In the genomic region with DNA sequence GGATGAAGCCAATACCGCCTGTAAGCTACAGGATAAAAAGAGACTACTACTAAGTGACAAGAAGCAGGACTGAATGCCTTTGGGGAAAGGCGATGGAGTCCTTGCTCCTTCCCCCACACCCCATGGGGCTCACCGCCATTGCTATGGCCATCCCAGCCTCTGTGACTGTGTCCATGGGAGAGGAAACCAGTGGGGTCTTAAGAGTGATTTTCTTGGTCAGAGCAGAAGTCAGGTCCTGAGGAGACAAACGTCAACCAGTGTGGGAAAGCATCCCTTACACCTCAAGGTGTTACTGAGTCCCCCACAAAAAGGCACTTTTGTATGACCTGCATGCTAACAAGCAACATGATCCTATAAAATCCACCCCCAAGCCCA, we compare ENCODE assay signal across 8 cellular contexts. TPM values are rescaled to one million over a fixed set of nuclear protein-coding genes. Genes with fewer than 3 reads are reported as not detected.
DNase-seq lines count a peak whose midpoint lies in the region; ATAC-seq and TF ChIP-seq lines count a peak whose summit lies in the region.

No MANE protein-coding gene starts in this region.

- peak overlapping the region; percentile 93 for H3K4ac ChIP-seq in IMR-90 (ENCODE audit: low read depth, low read length)

- H2BK20ac ChIP-seq in IMR-90 (ENCODE audit: low read depth, low read length), result no peak overlapping the region

- peaks cover 35 to 69% of the 10 kb centered on the region in 2 experiments for H3K79me1 ChIP-seq in IMR-90 (ENCODE audit: low read depth in 1 of 2, low read length in 2 of 2)

- peak overlapping the region; percentile 29 for H3K23ac ChIP-seq in IMR-90 (ENCODE audit: low read depth, low read length)

- intact Hi-C loops in IMR-90 (cut with micrococcal nuclease) (no loop called here), mammary epithelial cell (cut with micrococcal nuclease) (no loop called here), lower leg skin (cut with DNase I; ENCODE audit: low total_unique reads) (no loop called here)

- peaks cover 31% of the 10 kb centered on the region for H3K79me2 ChIP-seq in ACC112 (ENCODE audit: control insufficient read depth, insufficient read depth, low read length, unreplicated experiment)
- H3K79me2 ChIP-seq in mammary epithelial cell (ENCODE audit: insufficient read depth, low read length), result peaks cover 59% of the 10 kb centered on the region

- in situ Hi-C loops in IMR-90 (cut with MboI; ENCODE audit: low sequenced_read_pairs), result no loop called here
- in situ Hi-C loops in mammary epithelial cell (cut with MboI; ENCODE audit: low sequenced_read_pairs in 2 of 2), result no loop called here

- POLR2A ChIA-PET in IMR-90 (lab: Charles Lee; ENCODE audit: unreplicated experiment) (no interaction called here), HEK293T (lab: Yijun Ruan, JAX) (interaction anchor here (1.9 to 2.3 kb wide), 2 partner anchors 9 to 40 kb away, joined by 22 to 36 read pairs; a partner anchor contains a TSS)

- H3K9me1 ChIP-seq in IMR-90 (ENCODE audit: insufficient read depth, low read length), result peaks cover 32% of the 10 kb centered on the region

- peak overlapping the region; percentile 67 to 90; a peak in 3 of 4 replicates for H4K8ac ChIP-seq in IMR-90 (ENCODE audit: low read depth in 2 of 2, low read length in 2 of 2)

- DNase-seq in IMR-90, result no peak
- no peak for DNase-seq in mammary epithelial cell
- DNase-seq in lower leg skin (ENCODE audit: low spot score in 2 of 2), result no peak
- no peak for DNase-seq in stimulated activated CD4-positive, alpha-beta T cell treated with anti-CD3 and anti-CD28 coated beads, Interleukin-4, amount 100 ng/mL, for 1 hour
- DNase-seq in HEK293T (ENCODE audit: extremely low spot score), result no peak

- H3K27ac ChIP-seq in ACC112 (ENCODE audit: low read depth, low read length) (no peak overlapping the region), IMR-90 (ENCODE audit: insufficient read depth, low read length) (no peak overlapping the region), mammary epithelial cell (ENCODE audit: insufficient read depth, low read depth, low read length) (peak overlapping the region; percentile 67)

- no peak overlapping the region for H2BK15ac ChIP-seq in IMR-90 (ENCODE audit: low read depth, low read length)

- H3K4me1 ChIP-seq in ACC112 (ENCODE audit: control insufficient read depth, insufficient read depth, low read length, unreplicated experiment) (peaks cover 54% of the 10 kb centered on the region), IMR-90 (ENCODE audit: control insufficient read depth, insufficient read depth, low read length) (peaks cover 7% of the 10 kb centered on the region), mammary epithelial cell (ENCODE audit: insufficient read depth, low read length) (peaks cover 31% of the 10 kb centered on the region), mucosa of stomach (ENCODE audit: control insufficient read depth, insufficient read depth, low read length) (peaks cover 15% of the 10 kb centered on the region)

- H3K9ac ChIP-seq in IMR-90 (ENCODE audit: low read depth, low read length) (peak overlapping the region; percentile 90), mammary epithelial cell (ENCODE audit: insufficient read depth, low read length) (peak overlapping the region; percentile 90), mucosa of stomach (ENCODE audit: low read length) (peak overlapping the region; percentile 86)

- H3K27me3 ChIP-seq in ACC112 (ENCODE audit: insufficient read depth, low read length), result no peaks in the 10 kb centered on the region
- H3K27me3 ChIP-seq in IMR-90 (ENCODE audit: control insufficient read depth, insufficient read depth, low read length), result no peaks in the 10 kb centered on the region
- no peaks in the 10 kb centered on the region for H3K27me3 ChIP-seq in mammary epithelial cell (ENCODE audit: insufficient read depth, low read length)
- no peaks in the 10 kb centered on the region for H3K27me3 ChIP-seq in mucosa of stomach (ENCODE audit: control insufficient read depth, insufficient read depth, low read length)

- dilution Hi-C loops in IMR-90 (cut with HindIII; ENCODE audit: low sequenced_read_pairs, unreplicated experiment) (no loop called here), mammary epithelial cell (cut with HindIII; ENCODE audit: low sequenced_read_pairs) (no loop called here)

- H3K36me3 ChIP-seq in ACC112 (ENCODE audit: insufficient read depth, low read length), result peaks cover 41% of the 10 kb centered on the region
- peaks cover 64% of the 10 kb centered on the region for H3K36me3 ChIP-seq in IMR-90 (ENCODE audit: control insufficient read depth, insufficient read depth, low read length)
- peaks cover 39% of the 10 kb centered on the region for H3K36me3 ChIP-seq in mammary epithelial cell (ENCODE audit: insufficient read depth, low read length)
- H3K36me3 ChIP-seq in mucosa of stomach (ENCODE audit: control insufficient read depth, insufficient read depth, low read length), result peaks cover 40% of the 10 kb centered on the region

- ATAC-seq in IMR-90 (ENCODE audit: low read depth), result no peak
- ATAC-seq in GM21619 (IDR thresholded peaks at IDR 0.05; ENCODE audit: unreplicated experiment), result no peak

- no peak overlapping the region for H2BK120ac ChIP-seq in IMR-90 (ENCODE audit: low read depth, low read length)

- no CpG with 5 or more reads among the region's 4 CpGs for WGBS in IMR-90 (ENCODE audit: extremely low coverage in 2 of 2, insufficient read length in 1 of 2), 2 experiments
- WGBS in mammary epithelial cell (ENCODE audit: low coverage, missing lambda C conversion rate), result 100% methylated on average over 3 of the region's 4 CpGs
- 79 to 80% methylated on average over 4 of the region's 4 CpGs for WGBS in lower leg skin, 2 donors

- BruUV-seq in IMR-90 (replicated peaks; lab: Mats Ljungman, UMichigan), result no TSS peak
- BruUV-seq in mammary epithelial cell (replicated peaks; lab: Mats Ljungman, UMichigan), result no TSS peak

- TF ChIP-seq POLR2A in IMR-90 (IDR thresholded peaks at IDR 0.05; ENCODE audit: low read depth, low read length) (no peak), lower leg skin (IDR thresholded peaks at IDR 0.05) (no peak)

- TF ChIP-seq CTCF in IMR-90 (conservative IDR thresholded peaks at IDR 0.05; ENCODE audit: low read depth, low read length), result no peak
- TF ChIP-seq CTCF in mammary epithelial cell (conservative IDR thresholded peaks at IDR 0.05 in 1 of 2, IDR thresholded peaks at IDR 0.05 in 1 of 2; ENCODE audit: extremely low read depth in 1 of 2, insufficient read depth in 1 of 2, low read depth in 1 of 2, low read length in 2 of 2), result no peak
- no peak for TF ChIP-seq CTCF in lower leg skin (IDR thresholded peaks at IDR 0.05)

- peak overlapping the region; percentile 98 for H2AK5ac ChIP-seq in IMR-90 (ENCODE audit: low read depth, low read length)

- peaks cover 13% of the 10 kb centered on the region for H4K20me1 ChIP-seq in IMR-90 (ENCODE audit: insufficient read depth, low read length)
- no peaks in the 10 kb centered on the region for H4K20me1 ChIP-seq in mammary epithelial cell (ENCODE audit: insufficient read depth, low read length)

- no peak overlapping the region for H3K18ac ChIP-seq in IMR-90 (ENCODE audit: low read depth, low read length)

- H2AFZ ChIP-seq in ACC112 (ENCODE audit: low read length, unreplicated experiment), result no peak overlapping the region
- no peak overlapping the region for H2AFZ ChIP-seq in IMR-90 (replicated peaks; ENCODE audit: low read length, poor library complexity)
- no peak overlapping the region for H2AFZ ChIP-seq in mammary epithelial cell (ENCODE audit: low read depth, low read length)

- H3K9me3 ChIP-seq in IMR-90 (ENCODE audit: control insufficient read depth, insufficient read depth, low read length) (no peaks in the 10 kb centered on the region), mammary epithelial cell (replicated peaks; ENCODE audit: insufficient read depth, low read length) (no peaks in the 10 kb centered on the region), mucosa of stomach (ENCODE audit: control insufficient read depth, low read length) (no peaks in the 10 kb centered on the region)

- H3K4me2 ChIP-seq in IMR-90 (ENCODE audit: low read depth, low read length) (peak overlapping the region; percentile 98), mammary epithelial cell (ENCODE audit: insufficient read depth, low read depth, low read length) (peak overlapping the region; percentile 81)

- peak overlapping the region; percentile 3 for H4K5ac ChIP-seq in IMR-90 (ENCODE audit: low read depth, low read length)

- no peak for TF ChIP-seq RAD21 in IMR-90 (IDR thresholded peaks at IDR 0.05; ENCODE audit: low read length)

- no peak overlapping the region for H2BK5ac ChIP-seq in IMR-90 (ENCODE audit: low read depth, low read length, poor library complexity, severe bottlenecking)

- CTCF ChIA-PET in IMR-90 (lab: Yijun Ruan, JAX), result no interaction called here
- CTCF ChIA-PET in mammary epithelial cell (lab: Charles Lee; ENCODE audit: low non-redundant PET), result no interaction called here
- CTCF ChIA-PET in HEK293T (lab: Yijun Ruan, JAX), result interaction anchor here (0.7 to 1.4 kb wide), 2 partner anchors 40 to 289 kb away, joined by 3 to 6 read pairs; no protein-coding TSS in a partner anchor

- no peak overlapping the region for H3K56ac ChIP-seq in IMR-90 (ENCODE audit: extremely low read depth, insufficient read depth, low read length)

- no peak overlapping the region for H4K91ac ChIP-seq in IMR-90 (ENCODE audit: insufficient read depth, low read depth, low read length)

- H2AK9ac ChIP-seq in IMR-90 (replicated peaks; ENCODE audit: low read depth, low read length, poor library complexity), result peak overlapping the region; percentile 100

- H3K4me3 ChIP-seq in ACC112 (ENCODE audit: low read depth, low read length), result peak overlapping the region; percentile 92
- peak overlapping the region; percentile 62 for H3K4me3 ChIP-seq in IMR-90 (ENCODE audit: insufficient read depth, low read depth, low read length)
- H3K4me3 ChIP-seq in mammary epithelial cell (replicated peaks in 1 of 3; ENCODE audit: insufficient read depth in 1 of 3, low read depth in 2 of 3, low read length in 3 of 3), result peak overlapping the region; percentile 61 to 73 (median 69)
- H3K4me3 ChIP-seq in mucosa of stomach (ENCODE audit: low read length), result peak overlapping the region; percentile 73
- H3K4me3 ChIP-seq in lower leg skin (ENCODE audit: low read depth, poor library complexity, severe bottlenecking), result no peak overlapping the region

- peak overlapping the region; percentile 97; the same call in 1 of the 2 replicates for H3K14ac ChIP-seq in IMR-90 (replicated peaks; ENCODE audit: low read depth, low read length)

RNA-seq across cellular contexts. Expression of a gene that starts 0.9 kb away (rescaled TPM):
- total RNA-seq in IMR-90 (2012; rRNA removed) (268 and 296 TPM in 2 replicates), mammary epithelial cell (100 to 1,000 TPM; 204 to 205 TPM), lower leg skin (100 to 1,000 TPM; 205 to 275 (median 222) TPM)
- polyA plus RNA-seq in IMR-90 (2012; rRNA removed) (190 and 194 TPM in 2 replicates), mammary epithelial cell (235 TPM)
- polyA plus RNA-seq in IMR-90 (2012; cell fraction: cytosol; rRNA removed), result 126 and 176 TPM in 2 replicates
- polyA plus RNA-seq in IMR-90 (2012; cell fraction: nucleus; rRNA removed; ENCODE audit: low replicate concordance), result 254 and 364 TPM in 2 replicates
- polyA minus RNA-seq in mammary epithelial cell, result 360 TPM

RNA-seq across cellular contexts. Expression of a gene that starts 6.4 kb away (rescaled TPM):
- total RNA-seq in IMR-90 (2012; rRNA removed), result 26.5 and 43.3 TPM in 2 replicates
- 112 and 137 TPM in 2 replicates for polyA plus RNA-seq in IMR-90 (2012; rRNA removed)
- polyA plus RNA-seq in IMR-90 (2012; cell fraction: cytosol; rRNA removed), result 38.6 and 96.1 TPM in 2 replicates
- 22.8 and 47.7 TPM in 2 replicates for polyA plus RNA-seq in IMR-90 (2012; cell fraction: nucleus; rRNA removed; ENCODE audit: low replicate concordance)
- 10 to 100 TPM; 27.0 to 83.6 TPM for total RNA-seq in mammary epithelial cell
- polyA plus RNA-seq in mammary epithelial cell, result 73.1 TPM
- polyA minus RNA-seq in mammary epithelial cell, result 41.2 TPM
- 10 to 100 TPM; 24.2 to 85.9 (median 65.0) TPM for total RNA-seq in lower leg skin

RNA-seq across cellular contexts. Expression of a gene that starts 9.9 kb away (rescaled TPM):
- 27.8 and 28.3 TPM in 2 replicates for total RNA-seq in IMR-90 (2012; rRNA removed)
- 42.2 and 43.5 TPM in 2 replicates for polyA plus RNA-seq in IMR-90 (2012; rRNA removed)
- 33.8 and 36.4 TPM in 2 replicates for polyA plus RNA-seq in IMR-90 (2012; cell fraction: cytosol; rRNA removed)
- 116 and 195 TPM in 2 replicates for polyA plus RNA-seq in IMR-90 (2012; cell fraction: nucleus; rRNA removed; ENCODE audit: low replicate concordance)
- total RNA-seq in mammary epithelial cell, result 10 to 100 TPM; 20.3 to 27.8 TPM
- polyA plus RNA-seq in mammary epithelial cell, result 48.8 TPM
- 170 TPM for polyA minus RNA-seq in mammary epithelial cell
- 10 to 100 TPM; 51.5 to 78.4 (median 62.1) TPM for total RNA-seq in lower leg skin

RNA-seq across cellular contexts. Expression of a gene that starts 21.1 kb away (rescaled TPM):
- total RNA-seq in IMR-90 (2012; rRNA removed) (55.8 and 60.9 TPM in 2 replicates), mammary epithelial cell (100 to 1,000 TPM in 1 of 2 donors, 10 to 100 TPM in 1; 91.2 to 108 TPM), lower leg skin (10 to 100 TPM; 39.5 to 86.9 (median 49.8) TPM)
- polyA plus RNA-seq in IMR-90 (2012; rRNA removed) (160 and 172 TPM in 2 replicates), mammary epithelial cell (93.9 TPM)
- polyA plus RNA-seq in IMR-90 (2012; cell fraction: cytosol; rRNA removed), result 97.3 and 121 TPM in 2 replicates
- 1,034 and 1,622 TPM in 2 replicates for polyA plus RNA-seq in IMR-90 (2012; cell fraction: nucleus; rRNA removed; ENCODE audit: low replicate concordance)
- 208 TPM for polyA minus RNA-seq in mammary epithelial cell

RNA-seq across cellular contexts. Expression of a gene that starts 38.2 kb away (rescaled TPM):
- total RNA-seq in IMR-90 (2012; rRNA removed) (10.4 and 11.1 TPM in 2 replicates), mammary epithelial cell (10 to 100 TPM in 1 of 2 donors, 1 to 10 TPM in 1; 8.1 to 10.2 TPM), lower leg skin (10 to 100 TPM; 23.4 to 41.9 (median 36.0) TPM)
- polyA plus RNA-seq in IMR-90 (2012; rRNA removed) (26.1 and 29.7 TPM in 2 replicates), mammary epithelial cell (4.7 TPM)
- polyA plus RNA-seq in IMR-90 (2012; cell fraction: cytosol; rRNA removed), result 18.8 and 34.8 TPM in 2 replicates
- 99.3 and 171 TPM in 2 replicates for polyA plus RNA-seq in IMR-90 (2012; cell fraction: nucleus; rRNA removed; ENCODE audit: low replicate concordance)
- 2.9 TPM for polyA minus RNA-seq in mammary epithelial cell
